18 cellular contexts compared by ENCODE assay signal in genomic region chr18:6672909-6673308, GRCh38. TPM values are rescaled to one million over a fixed set of nuclear protein-coding genes. Genes with fewer than 3 reads are reported as not detected.
DNase-seq lines count a peak whose midpoint lies in the region; ATAC-seq, FAIRE-seq and TF ChIP-seq lines count a peak whose summit lies in the region.
"Had no signal": no experiment of that assay in that cellular context is flagged by ENCODE, and none has a peak within 500 bp of the region (broad histone marks: within the 10 kb centered on the region; RNA-seq: fewer than 3 reads in every experiment).

No MANE protein-coding gene starts in this region.

- H3K9me3 Mint-ChIP-seq in GM23338 = no peaks in the 10 kb centered on the region; the same call in 2 of the 3 replicates
- peaks cover 7% of the 10 kb centered on the region for H3K9me3 Mint-ChIP-seq in neural crest cell

- TF ChIP-seq CTCF in GM23338 (conservative IDR thresholded peaks at IDR 0.05; ENCODE audit: low read depth in 2 of 2) (no peak), neural crest cell (conservative IDR thresholded peaks at IDR 0.05) (no peak)

- H3K56ac ChIP-seq in mesendoderm (ENCODE audit: low read length) = no peak overlapping the region

- H3K4me2 ChIP-seq in GM23338 (no peak overlapping the region), mesendoderm (ENCODE audit: low read length) (no peak overlapping the region)
- H3K4me2 ChIP-seq: BLaER1 treated with 17β-estradiol and CSF1 and Interleukin-3, amounts not matched to agents 10 nM and 100 nM had no signal

- H3K36me3 ChIP-seq in GM23338 (ENCODE audit: insufficient read depth) = no peaks in the 10 kb centered on the region
- H3K36me3 ChIP-seq in mesendoderm (ENCODE audit: control insufficient read depth, insufficient read depth, low read length) = no peaks in the 10 kb centered on the region
- H3K36me3 ChIP-seq: BLaER1 treated with 17β-estradiol and CSF1 and Interleukin-3, amounts not matched to agents 10 nM and 100 nM had no signal

- no peaks in the 10 kb centered on the region for H3K79me1 ChIP-seq in mesendoderm (ENCODE audit: low read length)

- no peak for DNase-seq in GM23338 (ENCODE audit: low spot score)
- peak; percentile 19 for DNase-seq in mesendoderm
- DNase-seq in neural crest cell (ENCODE audit: low read depth, low spot score) = no peak
- DNase-seq in iPS-NIHi11 (ENCODE audit: low spot score) = no peak
- DNase-seq in activated effector memory CD4-positive, alpha-beta T cell treated with Interleukin-2 at 50 U/mL for 16 hours = no peak
- DNase-seq in substantia nigra (lab: John Stamatoyannopoulos, UW) = no peak
- DNase-seq in NCI-H345 treated with DMSO at 0.1 percent for 48 hours (lab: John Stamatoyannopoulos, UW; ENCODE audit: unreplicated experiment) = no peak
- DNase-seq: ACHN; Calu3; CD4-positive, CD25-positive, alpha-beta regulatory T cell; DMS79 had no signal

- H3F3A ChIP-seq in GM23338 (replicated peaks; ENCODE audit: low read depth) = no peaks in the 10 kb centered on the region

- no peak overlapping the region for H2BK15ac ChIP-seq in mesendoderm (replicated peaks; ENCODE audit: low read depth)

- H3K36me3 Mint-ChIP-seq in GM23338 (ENCODE audit: low read depth) (no peaks in the 10 kb centered on the region; the same call in 2 of the 3 replicates), neural crest cell (ENCODE audit: low read depth) (no peaks in the 10 kb centered on the region)
- H3K36me3 Mint-ChIP-seq: CD4-positive, CD25-positive, alpha-beta regulatory T cell had no signal

- H3K4ac ChIP-seq in mesendoderm (ENCODE audit: low read depth, low read length) = no peak overlapping the region

- H2AK5ac ChIP-seq in mesendoderm (ENCODE audit: low read length) = peak overlapping the region; percentile 51

- H2BK5ac ChIP-seq in mesendoderm (ENCODE audit: low read length) = no peak overlapping the region

- no peak for ATAC-seq in GM23338
- ATAC-seq: GM12878, HCT116 had no signal

- no peaks in the 10 kb centered on the region for H4K20me1 ChIP-seq in GM23338 (replicated peaks; ENCODE audit: insufficient read depth)
- H4K20me1 ChIP-seq: BLaER1 treated with 17β-estradiol and CSF1 and Interleukin-3, amounts not matched to agents 10 nM and 100 nM had no signal

- H3K27me3 ChIP-seq in GM23338 (ENCODE audit: insufficient read depth) = no peaks in the 10 kb centered on the region
- no peaks in the 10 kb centered on the region for H3K27me3 ChIP-seq in mesendoderm (ENCODE audit: insufficient read depth, low read length, poor library complexity)
- H3K27me3 ChIP-seq: BLaER1 treated with 17β-estradiol and CSF1 and Interleukin-3, amounts not matched to agents 10 nM and 100 nM had no signal

- WGBS in mesendoderm (ENCODE audit: extremely low coverage, insufficient coverage, low lambda C conversion rate) = no CpG with 5 or more reads among the region's 2 CpGs

- H3K9ac ChIP-seq in mesendoderm (ENCODE audit: low read length) = no peak overlapping the region
- H3K9ac ChIP-seq: BLaER1 treated with 17β-estradiol and CSF1 and Interleukin-3, amounts not matched to agents 10 nM and 100 nM had no signal

- H2BK120ac ChIP-seq in mesendoderm (ENCODE audit: low read depth, low read length) = no peak overlapping the region

- H3K27me3 Mint-ChIP-seq in GM23338 (ENCODE audit: insufficient read depth, low read depth, poor library complexity) (peaks cover 3% of the 10 kb centered on the region), neural crest cell (ENCODE audit: low read depth) (no peaks in the 10 kb centered on the region)
- H3K27me3 Mint-ChIP-seq: CD4-positive, CD25-positive, alpha-beta regulatory T cell had no signal

- H3K23ac ChIP-seq in mesendoderm (ENCODE audit: low read length) = no peak overlapping the region

- no peaks in the 10 kb centered on the region for H3K79me2 ChIP-seq in GM23338 (replicated peaks; ENCODE audit: insufficient read depth)
- H3K79me2 ChIP-seq in mesendoderm (ENCODE audit: control insufficient read depth, insufficient read depth, low read length) = no peaks in the 10 kb centered on the region

- H3K27ac Mint-ChIP-seq in GM23338 (no peak overlapping the region), neural crest cell (ENCODE audit: unreplicated experiment) (peak overlapping the region; percentile 75)
- H3K27ac Mint-ChIP-seq: CD4-positive, CD25-positive, alpha-beta regulatory T cell had no signal

- H3K18ac ChIP-seq in mesendoderm (ENCODE audit: low read length) = no peak overlapping the region

- no peak overlapping the region for H4K8ac ChIP-seq in mesendoderm (ENCODE audit: low read depth, low read length)

- peak; percentile 39 for FAIRE-seq in TTC549 (lab: Jason Lieb, UNC)
- FAIRE-seq: GM12878, GM18507, H54 had no signal

- H3K4me3 ChIP-seq in GM23338 (no peak overlapping the region), mesendoderm (ENCODE audit: low read length) (no peak overlapping the region)
- H3K4me3 ChIP-seq: BLaER1 treated with 17β-estradiol and CSF1 and Interleukin-3, amounts not matched to agents 10 nM and 100 nM; GM12878 had no signal

- H3K9me2 ChIP-seq in GM23338 (ENCODE audit: insufficient read depth) = 0 out of 2 replicates have a peak, but pooled peaks cover 3% of the 10 kb centered on the region

- H3K4me1 Mint-ChIP-seq in GM23338 (no peaks in the 10 kb centered on the region), neural crest cell (peaks cover 20% of the 10 kb centered on the region)
- H3K4me1 Mint-ChIP-seq: CD4-positive, CD25-positive, alpha-beta regulatory T cell had no signal

- H3K4me1 ChIP-seq in GM23338 (ENCODE audit: insufficient read depth) (no peaks in the 10 kb centered on the region), mesendoderm (ENCODE audit: control insufficient read depth, low read depth, low read length) (no peaks in the 10 kb centered on the region)
- H3K4me1 ChIP-seq: BLaER1 treated with 17β-estradiol and CSF1 and Interleukin-3, amounts not matched to agents 10 nM and 100 nM had no signal

- no peak overlapping the region for H3K4me3 Mint-ChIP-seq in GM23338
- H3K4me3 Mint-ChIP-seq in neural crest cell = no peak overlapping the region
- H3K4me3 Mint-ChIP-seq: CD4-positive, CD25-positive, alpha-beta regulatory T cell had no signal

- H2AFZ ChIP-seq in GM23338 = 0 out of 2 replicates have a peak overlapping the region, but pooled peaks have one; percentile 5

- no peak overlapping the region for H4K5ac ChIP-seq in mesendoderm (ENCODE audit: low read length)

- no peak overlapping the region for H3K27ac ChIP-seq in GM23338 (ENCODE audit: low read depth)
- H3K27ac ChIP-seq in mesendoderm (ENCODE audit: low read depth, low read length) = no peak overlapping the region
- H3K27ac ChIP-seq in substantia nigra (ENCODE audit: low read depth, low read length, poor library complexity, severe bottlenecking) = no peak overlapping the region
- H3K27ac ChIP-seq: BLaER1 treated with 17β-estradiol and CSF1 and Interleukin-3, amounts not matched to agents 10 nM and 100 nM; HL-60 had no signal

TF ChIP-seq in GM23338, 12 proteins besides CTCF, POLR2A, EP300 and RAD21 (continues in another document):
- TF ChIP-seq REST (IDR thresholded peaks at IDR 0.05; ENCODE audit: unreplicated experiment) = no peak
- no peak for TF ChIP-seq NANOG (IDR thresholded peaks at IDR 0.05; ENCODE audit: borderline replicate concordance)
- no peak for TF ChIP-seq JUNB (IDR thresholded peaks at IDR 0.05; ENCODE audit: unreplicated experiment)
- TF ChIP-seq POLR2AphosphoS5 (IDR thresholded peaks at IDR 0.05; ENCODE audit: low read depth) = no peak
- no peak for TF ChIP-seq ZNF331 (CRISPR knock-in tag; IDR thresholded peaks at IDR 0.05; ENCODE audit: low read depth)
- no peak for TF ChIP-seq EZH2phosphoT487 (IDR thresholded peaks at IDR 0.05; ENCODE audit: unreplicated experiment)
- no peak for TF ChIP-seq ZNF114 (CRISPR knock-in tag; IDR thresholded peaks at IDR 0.05)
- TF ChIP-seq CREB1 (CRISPR knock-in tag; IDR thresholded peaks at IDR 0.05; ENCODE audit: low read depth) = no peak

RNA-seq across cellular contexts. Expression of gene ARHGAP28, which starts 56.6 kb away (rescaled TPM):
- 9.6 and 12.2 TPM in 2 replicates for total RNA-seq in GM23338 (2014; rRNA removed; shearing (Covaris generic))
- 2.8 and 2.9 TPM in 2 replicates for polyA plus RNA-seq in GM23338 (2016; fragmentation: Nextera tagmentation; extraction: Ambion mirVana)
- polyA plus RNA-seq in mesendoderm (2013, experiment 1 of 2) = 10.2 TPM
- polyA plus RNA-seq in mesendoderm (2013, experiment 2 of 2) = 10.4 TPM
- total RNA-seq in neural crest cell = 20.2 and 22.5 TPM in 2 replicates
- total RNA-seq: Calu3; CD4-positive, CD25-positive, alpha-beta regulatory T cell; GM12878 had no signal
- polyA plus RNA-seq: CD4-positive, CD25-positive, alpha-beta regulatory T cell; GM12878 had no signal
